8 cellular contexts compared by ENCODE assay signal in the genomic region with DNA sequence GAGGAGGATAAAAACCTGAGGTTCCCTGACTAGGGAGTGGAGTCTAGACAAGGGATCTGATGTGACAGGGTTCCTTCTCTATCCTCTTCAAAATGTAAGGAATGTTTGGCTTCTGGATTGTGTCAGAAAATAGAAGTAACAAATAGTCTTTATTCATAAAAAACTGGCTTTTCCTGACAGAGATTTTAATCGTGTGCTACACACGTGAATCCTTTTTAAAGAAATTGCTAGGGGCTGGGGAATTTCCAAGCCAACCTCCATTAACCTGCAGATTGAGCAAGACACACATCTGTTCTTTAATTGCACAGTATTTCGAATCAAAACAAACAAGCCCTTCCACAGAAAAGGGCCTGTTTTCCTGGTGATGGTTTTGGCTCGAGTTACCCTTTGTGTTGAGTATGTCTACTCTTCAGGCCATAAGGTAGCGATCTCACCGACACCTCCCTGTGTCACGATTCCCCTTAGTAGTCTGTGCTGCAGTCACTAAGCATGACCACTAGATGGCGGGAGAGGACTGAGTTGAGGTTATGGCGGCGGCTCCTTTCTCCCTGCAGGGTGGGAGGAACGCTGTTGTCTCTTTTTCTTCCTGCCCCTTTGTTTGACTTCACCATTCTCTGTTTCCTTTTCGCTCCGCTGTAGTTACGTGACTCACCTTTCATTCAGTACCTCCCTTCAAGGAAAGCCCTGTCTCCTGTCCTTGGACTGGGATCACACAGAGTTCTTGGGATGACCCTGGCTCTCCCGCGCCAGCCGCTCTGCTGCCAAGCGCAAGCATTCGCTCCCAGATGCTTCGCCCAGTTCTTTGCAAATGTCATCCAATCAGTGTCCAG.
DNase-seq lines count a peak whose midpoint lies in the region; ATAC-seq and TF ChIP-seq lines count a peak whose summit lies in the region.

No MANE protein-coding gene starts in this region.

- H3K9ac ChIP-seq in OCI-LY3 (ENCODE audit: low read length), result no peak overlapping the region

- H3K4me3 Mint-ChIP-seq in activated T-cell treated with anti-CD3 and anti-CD28 coated beads, Interleukin-2, amount 50 U/mL, for 24 hours, result peak overlapping the region; percentile 60
- H3K4me3 Mint-ChIP-seq in naive thymus-derived CD8-positive, alpha-beta T cell, result peak overlapping the region; percentile 60 to 86 (median 80)
- peak overlapping the region; percentile 67 to 83 for H3K4me3 Mint-ChIP-seq in stimulated activated naive B cell treated with anti-CD40 and anti-IgM and Interleukin-4, amounts not matched to agents 10 μg/mL and 1 μg/mL and 100 μg/mL, for 72 hours

- no peaks in the 10 kb centered on the region for H3K36me3 Mint-ChIP-seq in activated T-cell treated with anti-CD3 and anti-CD28 coated beads, Interleukin-2, amount 50 U/mL, for 24 hours (ENCODE audit: low read depth)
- no peaks in the 10 kb centered on the region for H3K36me3 Mint-ChIP-seq in naive thymus-derived CD8-positive, alpha-beta T cell
- H3K36me3 Mint-ChIP-seq in stimulated activated naive B cell treated with anti-CD40 and anti-IgM and Interleukin-4, amounts not matched to agents 10 μg/mL and 1 μg/mL and 100 μg/mL, for 72 hours, result no peaks in the 10 kb centered on the region

- H3K9me3 ChIP-seq in OCI-LY3 (ENCODE audit: insufficient read depth, low read length), result no peaks in the 10 kb centered on the region

- no peak overlapping the region for H3K27ac ChIP-seq in OCI-LY3 (ENCODE audit: low read length)

- peak overlapping the region; percentile 57 for H3K4me3 ChIP-seq in OCI-LY3 (ENCODE audit: low read length)

- H3K27ac Mint-ChIP-seq in activated T-cell treated with anti-CD3 and anti-CD28 coated beads, Interleukin-2, amount 50 U/mL, for 24 hours, result no peak overlapping the region
- peak overlapping the region in 4 of 10 donors; percentile 17 to 84 (median 66) for H3K27ac Mint-ChIP-seq in naive thymus-derived CD8-positive, alpha-beta T cell
- no peak overlapping the region for H3K27ac Mint-ChIP-seq in stimulated activated naive B cell treated with anti-CD40 and anti-IgM and Interleukin-4, amounts not matched to agents 10 μg/mL and 1 μg/mL and 100 μg/mL, for 72 hours

- peak; percentile 94 for ATAC-seq in GM21367 (IDR thresholded peaks at IDR 0.05; ENCODE audit: unreplicated experiment)
- peak; percentile 99 for ATAC-seq in naive thymus-derived CD8-positive, alpha-beta T cell
- peak; percentile 95 to 98 for ATAC-seq in stimulated activated naive B cell treated with anti-CD40 and anti-IgM and Interleukin-4, amounts not matched to agents 10 μg/mL and 1 μg/mL and 100 μg/mL, for 72 hours (replicated peaks)

- H3K36me3 ChIP-seq in OCI-LY3 (replicated peaks; ENCODE audit: low read depth, low read length), result no peaks in the 10 kb centered on the region

- peaks cover 23% of the 10 kb centered on the region for H3K4me1 Mint-ChIP-seq in activated T-cell treated with anti-CD3 and anti-CD28 coated beads, Interleukin-2, amount 50 U/mL, for 24 hours (ENCODE audit: low read depth)
- H3K4me1 Mint-ChIP-seq in naive thymus-derived CD8-positive, alpha-beta T cell, result peaks cover 6 to 16% (median 9%) of the 10 kb centered on the region in 4 donors
- H3K4me1 Mint-ChIP-seq in stimulated activated naive B cell treated with anti-CD40 and anti-IgM and Interleukin-4, amounts not matched to agents 10 μg/mL and 1 μg/mL and 100 μg/mL, for 72 hours, result peaks cover 4 to 17% of the 10 kb centered on the region in 2 donors

- H3K9me3 Mint-ChIP-seq in activated T-cell treated with anti-CD3 and anti-CD28 coated beads, Interleukin-2, amount 50 U/mL, for 24 hours, result no peaks in the 10 kb centered on the region
- H3K9me3 Mint-ChIP-seq in naive thymus-derived CD8-positive, alpha-beta T cell, result no peaks in the 10 kb centered on the region
- no peaks in the 10 kb centered on the region for H3K9me3 Mint-ChIP-seq in stimulated activated naive B cell treated with anti-CD40 and anti-IgM and Interleukin-4, amounts not matched to agents 10 μg/mL and 1 μg/mL and 100 μg/mL, for 72 hours

- POLR2A ChIA-PET in naive thymus-derived CD8-positive, alpha-beta T cell (lab: Charles Lee), result interaction anchor here (1.0 kb wide), 1 partner anchor 693 kb away, joined by 3 read pairs; no protein-coding TSS in a partner anchor

- DNase-seq in D341Med (ENCODE audit: low spot score), result peak; percentile 83
- DNase-seq in HT1080 (ENCODE audit: low read depth), result peak; percentile 90
- DNase-seq in activated T-cell treated with anti-CD3 and anti-CD28 coated beads, Interleukin-2, amount 50 U/mL, for 24 hours, result peak; percentile 79
- DNase-seq in fibroblast of gingiva (ENCODE audit: low read depth), result peak; percentile 50
- DNase-seq in naive thymus-derived CD8-positive, alpha-beta T cell, result peak; percentile 55 to 89 (median 80)
- peak; percentile 61 for DNase-seq in stimulated activated naive B cell treated with anti-CD40 and anti-IgM and Interleukin-4, amounts not matched to agents 10 μg/mL and 1 μg/mL and 100 μg/mL, for 72 hours

- no peaks in the 10 kb centered on the region for H3K79me2 ChIP-seq in OCI-LY3 (ENCODE audit: low read length)

- peak overlapping the region; percentile 36 for H2AFZ ChIP-seq in OCI-LY3 (ENCODE audit: low read depth, low read length)

- TF ChIP-seq CTCF in OCI-LY3 (IDR thresholded peaks at IDR 0.05; ENCODE audit: low read depth, low read length), result peak; percentile 93

- peak overlapping the region; percentile 69 for H3K4me2 ChIP-seq in OCI-LY3 (ENCODE audit: low read length)

- peaks cover 5% of the 10 kb centered on the region for H3K27me3 Mint-ChIP-seq in activated T-cell treated with anti-CD3 and anti-CD28 coated beads, Interleukin-2, amount 50 U/mL, for 24 hours
- H3K27me3 Mint-ChIP-seq in naive thymus-derived CD8-positive, alpha-beta T cell, result peaks cover 0 to 31% (median 4%) of the 10 kb centered on the region in 5 donors
- H3K27me3 Mint-ChIP-seq in stimulated activated naive B cell treated with anti-CD40 and anti-IgM and Interleukin-4, amounts not matched to agents 10 μg/mL and 1 μg/mL and 100 μg/mL, for 72 hours, result peaks cover 17 to 35% of the 10 kb centered on the region in 2 donors

- peaks cover 5% of the 10 kb centered on the region; the same call in 1 of the 2 replicates for H3K4me1 ChIP-seq in OCI-LY3 (ENCODE audit: low read length)

- no peaks in the 10 kb centered on the region for H4K20me1 ChIP-seq in OCI-LY3 (ENCODE audit: insufficient read depth, low read length)

- peaks cover 35% of the 10 kb centered on the region for H3K27me3 ChIP-seq in OCI-LY3 (ENCODE audit: low read depth, low read length)
